ENCODE assay signal across 17 cellular contexts in the genomic region with DNA sequence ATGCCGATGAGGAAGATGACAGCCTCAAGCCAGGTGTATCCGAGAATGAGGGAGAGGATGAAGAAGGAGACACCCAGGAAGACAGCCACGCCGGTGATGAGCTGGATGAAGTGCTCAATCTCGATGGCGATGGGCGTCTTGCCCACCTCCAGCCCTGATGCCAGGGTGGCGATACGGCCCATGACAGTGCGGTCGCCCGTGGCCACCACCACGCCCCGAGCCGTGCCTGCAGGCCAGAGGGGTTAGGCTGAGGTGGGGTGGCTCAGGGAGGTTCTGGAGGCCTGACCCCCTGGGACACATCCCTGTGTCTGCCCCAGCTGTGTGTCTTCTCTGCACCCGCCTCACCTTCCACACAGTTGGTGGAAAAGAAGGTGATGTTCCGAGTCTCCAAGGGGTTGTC. TPM values are rescaled to one million over a fixed set of nuclear protein-coding genes. Genes with fewer than 3 reads are reported as not detected.
DNase-seq lines count a peak whose midpoint lies in the region; ATAC-seq lines count a peak whose summit lies in the region.
"Had no signal": no experiment of that assay in that cellular context is flagged by ENCODE, and none has a peak within 500 bp of the region (broad histone marks: within the 10 kb centered on the region; RNA-seq: fewer than 3 reads in every experiment).

No MANE protein-coding gene starts in this region.

- no peaks in the 10 kb centered on the region for H3K27me3 Mint-ChIP-seq in stimulated activated naive CD8-positive, alpha-beta T cell treated with anti-CD3 and anti-CD28 coated beads, Interleukin-15, amount 100 ng/mL, for 72 hours
- H3K27me3 Mint-ChIP-seq: CD4-positive, alpha-beta memory T cell had no signal

- peak overlapping the region; percentile 73 for H3K23ac ChIP-seq in neuronal stem cell (ENCODE audit: low read depth, low read length, poor library complexity)

- no peak overlapping the region for H4K91ac ChIP-seq in neuronal stem cell (ENCODE audit: low read depth, low read length, poor library complexity)

- no peaks in the 10 kb centered on the region for H3K79me1 ChIP-seq in neuronal stem cell (ENCODE audit: low read depth, low read length)

- H3K9ac ChIP-seq in neuronal stem cell (ENCODE audit: low read depth, low read length, poor library complexity): peak overlapping the region; percentile 30

- H2BK12ac ChIP-seq in neuronal stem cell (ENCODE audit: low read length): no peak overlapping the region

- no peak overlapping the region for H3K4me3 ChIP-seq in neuronal stem cell (ENCODE audit: low read length in 2 of 2)

- no peak overlapping the region for H2BK15ac ChIP-seq in neuronal stem cell (ENCODE audit: low read length)

- H3K14ac ChIP-seq in neuronal stem cell (ENCODE audit: low read length): peak overlapping the region; percentile 21

- H2BK120ac ChIP-seq in neuronal stem cell (ENCODE audit: low read depth, low read length): no peak overlapping the region

- no peak overlapping the region for H4K8ac ChIP-seq in neuronal stem cell (ENCODE audit: low read depth, low read length)

- no peak overlapping the region for H2AFZ ChIP-seq in neuronal stem cell (ENCODE audit: low read length)

- H3K27ac Mint-ChIP-seq in stimulated activated naive CD8-positive, alpha-beta T cell treated with anti-CD3 and anti-CD28 coated beads, Interleukin-15, amount 100 ng/mL, for 72 hours: peak overlapping the region in 1 of 2 donors; percentile 23
- H3K27ac Mint-ChIP-seq: CD4-positive, alpha-beta memory T cell had no signal

- DNase-seq in stimulated activated naive CD8-positive, alpha-beta T cell treated with anti-CD3 and anti-CD28 coated beads, Interleukin-15, amount 100 ng/mL, for 72 hours: no peak
- no peak for DNase-seq in stimulated activated naive CD8-positive, alpha-beta T cell treated with anti-CD3 and anti-CD28 coated beads, Interleukin-15, Interleukin-2, amounts not matched to agents 100 U/mL and 50 U/mL, for 24 hours
- DNase-seq in neuronal stem cell (ENCODE audit: low spot score): no peak
- no peak for DNase-seq in nucleus accumbens (lab: John Stamatoyannopoulos, UW)
- DNase-seq in NCI-H128 (lab: John Stamatoyannopoulos, UW; ENCODE audit: unreplicated experiment): no peak
- DNase-seq: C1 segment of cervical spinal cord; Calu3; CD4-positive, alpha-beta memory T cell; COR-L47; DMS53; DMS79 treated with DMSO at 0.1 percent for 48 hours; GF-D8; GOT3; HCEC 1CT had no signal

- no peak overlapping the region for H3K4me3 Mint-ChIP-seq in stimulated activated naive CD8-positive, alpha-beta T cell treated with anti-CD3 and anti-CD28 coated beads, Interleukin-15, amount 100 ng/mL, for 72 hours
- H3K4me3 Mint-ChIP-seq: CD4-positive, alpha-beta memory T cell had no signal

- ATAC-seq in stimulated activated naive CD8-positive, alpha-beta T cell treated with anti-CD3 and anti-CD28 coated beads, Interleukin-15, amount 100 ng/mL, for 72 hours: peak; percentile 28
- no peak for ATAC-seq in stimulated activated naive CD8-positive, alpha-beta T cell treated with anti-CD3 and anti-CD28 coated beads, Interleukin-15, Interleukin-2, amounts not matched to agents 100 U/mL and 50 U/mL, for 24 hours
- peak; percentile 18 for ATAC-seq in esophagus mucosa

- peak overlapping the region; percentile 38 for H3K18ac ChIP-seq in neuronal stem cell (ENCODE audit: low read length)

- H3K4ac ChIP-seq in neuronal stem cell (ENCODE audit: low read length): no peak overlapping the region

- H3K9me3 ChIP-seq in neuronal stem cell (replicated peaks in 1 of 2; ENCODE audit: control insufficient read depth in 2 of 2, insufficient read depth in 1 of 2, low read depth in 1 of 2, low read length in 2 of 2): no peaks in the 10 kb centered on the region

- H3K4me1 ChIP-seq in neuronal stem cell (ENCODE audit: control insufficient read depth in 2 of 2, insufficient read depth in 1 of 2, low read depth in 1 of 2, low read length in 2 of 2): no peaks in the 10 kb centered on the region

- no CpG with 5 or more reads among the region's 17 CpGs for WGBS in neuronal stem cell (ENCODE audit: extremely low coverage in 2 of 2, insufficient read length in 2 of 2, insufficient replicate concordance in 1 of 2), 2 donors

- no peaks in the 10 kb centered on the region for H3K4me1 Mint-ChIP-seq in stimulated activated naive CD8-positive, alpha-beta T cell treated with anti-CD3 and anti-CD28 coated beads, Interleukin-15, amount 100 ng/mL, for 72 hours
- H3K4me1 Mint-ChIP-seq: CD4-positive, alpha-beta memory T cell had no signal

- no peak overlapping the region for H3K4me2 ChIP-seq in neuronal stem cell (ENCODE audit: insufficient read depth, low read length, poor library complexity, severe bottlenecking)

- no peaks in the 10 kb centered on the region for H3K27me3 ChIP-seq in neuronal stem cell (ENCODE audit: control insufficient read depth in 3 of 3, insufficient read depth in 3 of 3, low read depth in 1 of 3, low read length in 3 of 3)

- no peak overlapping the region for H2AK5ac ChIP-seq in neuronal stem cell (ENCODE audit: low read depth, low read length)

- H3K27ac ChIP-seq in neuronal stem cell (replicated peaks; ENCODE audit: low read length): no peak overlapping the region

- H3K9me3 Mint-ChIP-seq in stimulated activated naive CD8-positive, alpha-beta T cell treated with anti-CD3 and anti-CD28 coated beads, Interleukin-15, amount 100 ng/mL, for 72 hours: no peaks in the 10 kb centered on the region
- H3K9me3 Mint-ChIP-seq: CD4-positive, alpha-beta memory T cell had no signal

- peak overlapping the region; percentile 13 for H2BK5ac ChIP-seq in neuronal stem cell (ENCODE audit: low read length)

- peaks cover 5 to 20% of the 10 kb centered on the region in 2 donors for H3K36me3 ChIP-seq in neuronal stem cell (replicated peaks in 1 of 2; ENCODE audit: control insufficient read depth in 2 of 2, insufficient read depth in 2 of 2, low read length in 2 of 2)

RNA-seq across cellular contexts. Expression of a gene that starts 9.1 kb away (rescaled TPM):
- total RNA-seq in esophagus mucosa: 0.32 TPM
- polyA plus RNA-seq in neuronal stem cell (2013, experiment 1 of 2): 2.5 TPM
- polyA plus RNA-seq in neuronal stem cell (2013, experiment 2 of 2): 2.6 TPM

RNA-seq across cellular contexts. Expression of a gene that starts 25.8 kb away (rescaled TPM):
- 67.9 TPM for total RNA-seq in esophagus mucosa
- polyA plus RNA-seq in neuronal stem cell (2013, experiment 1 of 2): 83.3 TPM
- 90.0 TPM for polyA plus RNA-seq in neuronal stem cell (2013, experiment 2 of 2)

RNA-seq across cellular contexts. Expression of a gene that starts 56.7 kb away (rescaled TPM):
- total RNA-seq in esophagus mucosa: not detected
- 0.47 TPM for polyA plus RNA-seq in neuronal stem cell (2013, experiment 1 of 2)
- polyA plus RNA-seq in neuronal stem cell (2013, experiment 2 of 2): 0.44 TPM
- total RNA-seq: Daoy, G401 had no signal
